Comparison of ENCODE assay signal across 33 cellular contexts in genomic region chr4:130851107-130851506, GRCh38.
"Had no signal": no experiment of that assay in that cellular context is flagged by ENCODE, and none has a peak within 500 bp of the region (broad histone marks: within the 10 kb centered on the region; RNA-seq: fewer than 3 reads in every experiment).

No MANE protein-coding gene starts in this region.

- H3K9me3 ChIP-seq: adrenal gland had no signal

- DNase-seq: activated B cell treated with CpG ODN at 0.5 μM for 24 hours; activated CD4-positive, alpha-beta memory T cell treated with anti-CD3 and anti-CD28 coated beads for 36 hours; activated CD4-positive, alpha-beta T cell treated with anti-CD3 and anti-CD28 coated beads for 4 hours; activated CD4-positive, alpha-beta T cell treated with anti-CD3 and anti-CD28 coated beads, Interleukin-2, amount 10 ng/mL, durations not matched to agents 24 days and 14 days; activated CD4-positive, alpha-beta T cell treated with anti-CD3 and anti-CD28 coated beads, Interleukin-2, amount 50 U/mL, for 1 hour; activated CD4-positive, alpha-beta T cell treated with anti-CD3 and anti-CD28 coated beads, Interleukin-2, amount 50 U/mL, for 4 hours; activated CD4-positive, CD25-positive, alpha-beta regulatory T cell treated with anti-CD3 and anti-CD28 coated beads, Interleukin-2, amount 50 U/mL, for 72 hours; activated CD8-positive, alpha-beta memory T cell treated with anti-CD3 and anti-CD28 coated beads, Interleukin-2, amount 50 U/mL, for 4 hours; activated CD8-positive, alpha-beta T cell treated with anti-CD3 and anti-CD28 coated beads for 36 hours; activated effector memory CD4-positive, alpha-beta T cell treated with anti-CD3 and anti-CD28 coated beads, Interleukin-2, amount 50 U/mL, for 16 hours; activated gamma-delta T cell treated with Interleukin-2 at 50 U/mL for 16 hours; activated naive CD4-positive, alpha-beta T cell; activated naive CD4-positive, alpha-beta T cell treated with anti-CD3 and anti-CD28 coated beads for 36 hours; activated naive CD4-positive, alpha-beta T cell treated with anti-CD3 and anti-CD28 coated beads, Interleukin-2, amount 50 U/mL, for 16 hours; activated naive CD8-positive, alpha-beta T cell treated with anti-CD3 and anti-CD28 coated beads for 36 hours; activated T-cell treated with anti-CD3 and anti-CD28 coated beads for 4 hours; activated T-cell treated with anti-CD3 and anti-CD28 coated beads, Interleukin-2, amount 50 U/mL, for 1 hour; activated T-cell treated with anti-CD3 and anti-CD28 coated beads, Interleukin-2, amount 50 U/mL, for 4 hours; activated T-cell treated with anti-CD3 and anti-CD28 coated beads, Interleukin-2, amount 50 U/mL, for 72 hours; adrenal gland; amniotic stem cell; aorta; caudate nucleus; cerebellar nuclear complex; T-helper 1 cell; T-helper 2 cell; T-helper 9 cell had no signal

- H3K27me3 ChIP-seq: adrenal gland, cardiac muscle cell had no signal

- H3K27ac ChIP-seq: adrenal gland, cardiac muscle cell had no signal

- FAIRE-seq: astrocyte, bronchial epithelial cell, TTC549 had no signal

- ATAC-seq: activated CD8-positive, alpha-beta T cell treated with anti-CD3 and anti-CD28 coated beads for 36 hours; activated naive CD4-positive, alpha-beta T cell treated with anti-CD3 and anti-CD28 coated beads, Interleukin-2, amount 50 U/mL, for 72 hours; activated T-cell treated with anti-CD3 and anti-CD28 coated beads, Interleukin-2, amount 50 U/mL, for 4 hours; activated T-cell treated with anti-CD3 and anti-CD28 coated beads, Interleukin-2, amount 50 U/mL, for 72 hours; activated T-helper 17 cell treated with anti-CD3 and anti-CD28 coated beads, Interleukin-2, amount 50 U/mL, for 72 hours had no signal

- H3K4me1 ChIP-seq: adrenal gland had no signal

- H3K36me3 ChIP-seq: adrenal gland, cardiac muscle cell had no signal

- H3K4me3 ChIP-seq: adrenal gland, cardiac muscle cell had no signal
